ENCODE assay signal across 13 cellular contexts in the genomic region with DNA sequence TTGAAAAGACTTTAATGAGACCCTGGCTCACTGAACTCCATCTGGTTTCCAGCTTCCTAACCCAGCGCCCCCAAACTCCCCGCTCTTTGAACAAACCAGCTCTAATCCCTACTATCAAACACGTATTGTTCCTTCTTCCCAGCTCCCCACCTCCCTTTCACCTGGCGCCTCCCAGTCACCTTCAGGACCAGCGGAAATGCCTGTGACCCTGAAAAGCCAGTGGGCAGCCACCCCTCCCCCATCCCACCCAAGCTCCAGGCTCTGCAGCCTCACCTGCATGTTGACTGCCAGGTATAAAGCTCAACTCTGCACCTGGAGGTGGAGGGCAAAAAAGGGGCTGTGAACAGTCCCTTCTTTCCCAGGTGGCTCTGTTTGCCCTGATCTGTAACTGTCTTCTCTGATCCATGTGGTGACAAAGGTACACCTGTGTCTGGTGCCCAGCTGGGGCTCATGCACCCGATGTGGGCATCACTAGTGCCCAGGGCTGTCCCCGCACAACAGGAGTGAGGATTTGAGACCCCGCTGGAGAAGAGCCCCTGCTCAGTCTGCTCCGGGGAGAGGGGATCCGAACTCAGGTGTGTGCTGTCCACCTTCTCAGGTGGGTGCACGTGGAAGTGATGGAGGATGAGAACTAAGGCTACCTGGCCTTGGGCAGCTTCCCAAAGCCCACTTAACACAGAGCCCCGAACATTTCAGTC.
DNase-seq lines count a peak whose midpoint lies in the region; ATAC-seq, FAIRE-seq and TF ChIP-seq lines count a peak whose summit lies in the region.
"Had no signal": no experiment of that assay in that cellular context is flagged by ENCODE, and none has a peak within 500 bp of the region (broad histone marks: within the 10 kb centered on the region; RNA-seq: fewer than 3 reads in every experiment).

No MANE protein-coding gene starts in this region.

- H4K8ac ChIP-seq in mesenchymal stem cell (ENCODE audit: low read length) = no peak overlapping the region

- H3K23ac ChIP-seq in mesenchymal stem cell (ENCODE audit: low read length in 2 of 2) = no peak overlapping the region

- no peak overlapping the region for H4K91ac ChIP-seq in mesenchymal stem cell (ENCODE audit: low read length)

- H3K36me3 ChIP-seq in mesenchymal stem cell (ENCODE audit: control insufficient read depth in 1 of 2, insufficient read depth in 2 of 2, low read depth in 1 of 2, low read length in 2 of 2) = peaks cover 0 to 2% of the 10 kb centered on the region in 2 experiments
- no peaks in the 10 kb centered on the region for H3K36me3 ChIP-seq in mucosa of descending colon (ENCODE audit: low read depth)
- H3K36me3 ChIP-seq in aorta (ENCODE audit: control insufficient read depth in 1 of 2, insufficient read depth in 2 of 2, low read length in 1 of 2) = no peaks in the 10 kb centered on the region
- H3K36me3 ChIP-seq: esophagus muscularis mucosa, ovary had no signal

- no peak overlapping the region for H2BK15ac ChIP-seq in mesenchymal stem cell (ENCODE audit: low read depth, poor library complexity, severe bottlenecking)

- H3K4me2 ChIP-seq in A549 (peak overlapping the region; percentile 64; the same call in 2 of the 3 replicates), mesenchymal stem cell (ENCODE audit: low read length, poor library complexity, severe bottlenecking) (no peak overlapping the region)

- H3K9me3 Mint-ChIP-seq in HFFc6 = peaks cover 11% of the 10 kb centered on the region; the same call in 1 of the 2 replicates

- 67% methylated on average over 10 of the region's 12 CpGs for WGBS in A549 (ENCODE audit: missing lambda C conversion rate)
- 71% methylated on average over 12 of the region's 12 CpGs for WGBS in mesenchymal stem cell
- 78 to 82% methylated on average over 12 of the region's 12 CpGs for WGBS in aorta, 2 donors

- H2AK5ac ChIP-seq in mesenchymal stem cell (ENCODE audit: low read length, severe bottlenecking) = peak overlapping the region; percentile 84

- H3K4me1 ChIP-seq in A549 (peaks cover 4% of the 10 kb centered on the region; the same call in 1 of the 3 replicates), mesenchymal stem cell (ENCODE audit: control insufficient read depth, insufficient read depth, low read depth, low read length) (peaks cover 36% of the 10 kb centered on the region), mucosa of descending colon (ENCODE audit: low read depth) (no peaks in the 10 kb centered on the region), aorta (ENCODE audit: control insufficient read depth in 1 of 2, insufficient read depth in 2 of 2, low read length in 2 of 2) (no peaks in the 10 kb centered on the region)

- no peak overlapping the region for H2BK5ac ChIP-seq in mesenchymal stem cell (ENCODE audit: low read depth, low read length, poor library complexity, severe bottlenecking)

- H3K4me3 Mint-ChIP-seq in HFFc6 = peak overlapping the region; percentile 48; the same call in 1 of the 2 replicates

- no peak overlapping the region for H2BK120ac ChIP-seq in mesenchymal stem cell (ENCODE audit: low read depth, low read length)

- H3K27ac Mint-ChIP-seq in HFFc6 = no peak overlapping the region

- H3K9me3 ChIP-seq in A549 (no peaks in the 10 kb centered on the region), mesenchymal stem cell (ENCODE audit: control insufficient read depth, low read length) (no peaks in the 10 kb centered on the region), mucosa of descending colon (no peaks in the 10 kb centered on the region), aorta (ENCODE audit: control insufficient read depth, low read length) (no peaks in the 10 kb centered on the region)
- H3K9me3 ChIP-seq: esophagus muscularis mucosa, ovary had no signal

- POLR2A ChIA-PET in A549 (lab: Yijun Ruan, JAX) = interaction anchor here (0.6 kb wide), 1 partner anchor 428 kb away, joined by 4 read pairs; no protein-coding TSS in a partner anchor

- H3K27me3 ChIP-seq in mesenchymal stem cell (ENCODE audit: control insufficient read depth in 1 of 2, insufficient read depth in 1 of 2, low read length in 2 of 2) (peaks cover 0 to 50% of the 10 kb centered on the region in 2 experiments), aorta (ENCODE audit: control insufficient read depth in 1 of 2, insufficient read depth in 2 of 2, low read length in 1 of 2) (no peaks in the 10 kb centered on the region)
- H3K27me3 ChIP-seq: dorsolateral prefrontal cortex, ovary had no signal

- H3K27ac ChIP-seq in A549 = no peak overlapping the region
- H3K27ac ChIP-seq in coronary artery = no peak overlapping the region
- H3K27ac ChIP-seq in mesenchymal stem cell (ENCODE audit: low read length, poor library complexity, severe bottlenecking) = no peak overlapping the region
- no peak overlapping the region for H3K27ac ChIP-seq in aorta (ENCODE audit: low read depth in 1 of 2, low read length in 2 of 2)
- H3K27ac ChIP-seq: dorsolateral prefrontal cortex, esophagus muscularis mucosa, ovary had no signal

- TF ChIP-seq EP300 in A549 (IDR thresholded peaks at IDR 0.05) = no peak

- H3K4me3 ChIP-seq in A549 = no peak overlapping the region
- H3K4me3 ChIP-seq in coronary artery = no peak overlapping the region
- no peak overlapping the region for H3K4me3 ChIP-seq in mesenchymal stem cell (ENCODE audit: insufficient read depth in 1 of 2, low read depth in 1 of 2, low read length in 2 of 2)
- H3K4me3 ChIP-seq in mucosa of descending colon = no peak overlapping the region
- H3K4me3 ChIP-seq in aorta (ENCODE audit: low read length in 2 of 2) = no peak overlapping the region
- H3K4me3 ChIP-seq: esophagus muscularis mucosa, ovary had no signal

- TF ChIP-seq RAD21 in A549 (conservative IDR thresholded peaks at IDR 0.05 in 1 of 2, IDR thresholded peaks at IDR 0.05 in 1 of 2) = no peak

- peaks cover 5% of the 10 kb centered on the region for H3K27me3 Mint-ChIP-seq in HFFc6 (ENCODE audit: insufficient read depth)

- no peak overlapping the region for H2AFZ ChIP-seq in mesenchymal stem cell (ENCODE audit: low read depth, low read length)

- H2BK12ac ChIP-seq in mesenchymal stem cell (ENCODE audit: low read length in 2 of 2) = no peak overlapping the region

- H3K18ac ChIP-seq in mesenchymal stem cell (ENCODE audit: low read depth in 1 of 2, low read length in 2 of 2) = no peak overlapping the region

- H3K36me3 Mint-ChIP-seq in HFFc6 (ENCODE audit: low read depth) = no peaks in the 10 kb centered on the region

- no peak overlapping the region for H3K14ac ChIP-seq in mesenchymal stem cell (ENCODE audit: low read length in 2 of 2)

- no peak overlapping the region for H3K4ac ChIP-seq in mesenchymal stem cell (ENCODE audit: low read depth in 1 of 2, low read length in 2 of 2)

- TF ChIP-seq CTCF in A549 (IDR thresholded peaks at IDR 0.05) (no peak), HFFc6 (IDR thresholded peaks at IDR 0.05) (no peak), coronary artery (IDR thresholded peaks at IDR 0.05) (no peak), mucosa of descending colon (IDR thresholded peaks at IDR 0.05) (no peak)

- ATAC-seq in A549 (no peak), mucosa of descending colon (no peak), aorta (ENCODE audit: low FRiP score) (no peak)

- DNase-seq in A549 (ENCODE audit: low read depth in 1 of 2, low spot score in 1 of 2) (no peak), HFFc6 (no peak), coronary artery (ENCODE audit: low spot score) (peak; percentile 49), mesenchymal stem cell (no peak), mucosa of descending colon (no peak), aorta (no peak), EL (no peak), cerebellar cortex (ENCODE audit: low spot score) (no peak)
- DNase-seq: KG1, NCI-H1105 had no signal

- CTCF ChIA-PET in A549 (lab: Yijun Ruan, JAX) = interaction anchor here (0.6 to 4.3 kb wide), 42 partner anchors 8 to 428 kb away, joined by 3 to 33 read pairs (median 4); no protein-coding TSS in a partner anchor

- TF ChIP-seq POLR2A in A549 (IDR thresholded peaks at IDR 0.05; ENCODE audit: low read length) = no peak

- intact Hi-C loops in mucosa of descending colon (cut with DNase I, micrococcal nuclease) = loop anchor here in 1 of 2 donors (2.0 kb wide), 1 partner anchor 58 kb away; no protein-coding TSS in a partner anchor
- intact Hi-C loops in aorta (cut with DNase I) = loop anchor here in 1 of 2 donors (10.0 kb wide), 1 partner anchor 434 kb away; a partner anchor contains a TSS

- H3K9ac ChIP-seq in mesenchymal stem cell (ENCODE audit: low read length) = no peak overlapping the region

- peaks cover 41% of the 10 kb centered on the region for H3K4me1 Mint-ChIP-seq in HFFc6 (ENCODE audit: low read depth)

- H3K79me1 ChIP-seq in mesenchymal stem cell (replicated peaks; ENCODE audit: low read length, poor library complexity, severe bottlenecking) = no peaks in the 10 kb centered on the region

- FAIRE-seq in A549 (lab: Jason Lieb, UNC) = no peak

TF ChIP-seq in A549, 52 proteins besides CTCF, POLR2A, EP300 and RAD21 (continues in another document):
- no peak for TF ChIP-seq ESRRA (IDR thresholded peaks at IDR 0.05; ENCODE audit: borderline replicate concordance, low read length)
- TF ChIP-seq PHF8 (IDR thresholded peaks at IDR 0.05; ENCODE audit: borderline replicate concordance, low read depth) = no peak
- no peak for TF ChIP-seq JUN (IDR thresholded peaks at IDR 0.05)
- TF ChIP-seq KDM1A (IDR thresholded peaks at IDR 0.05; ENCODE audit: low read depth) = no peak
- no peak for TF ChIP-seq KDM5A (IDR thresholded peaks at IDR 0.05)
- TF ChIP-seq HEYL (CRISPR knock-in tag; IDR thresholded peaks at IDR 0.05) = no peak
- no peak for TF ChIP-seq FOSL2 (IDR thresholded peaks at IDR 0.05)
- TF ChIP-seq FOSL2 (CRISPR knock-in tag; IDR thresholded peaks at IDR 0.05) = no peak
- TF ChIP-seq ZNF302 (CRISPR knock-in tag; IDR thresholded peaks at IDR 0.05) = no peak
- no peak for TF ChIP-seq CEBPB (IDR thresholded peaks at IDR 0.05)
- TF ChIP-seq CHD4 (IDR thresholded peaks at IDR 0.05; ENCODE audit: borderline replicate concordance) = no peak
- TF ChIP-seq, protein P1, sequence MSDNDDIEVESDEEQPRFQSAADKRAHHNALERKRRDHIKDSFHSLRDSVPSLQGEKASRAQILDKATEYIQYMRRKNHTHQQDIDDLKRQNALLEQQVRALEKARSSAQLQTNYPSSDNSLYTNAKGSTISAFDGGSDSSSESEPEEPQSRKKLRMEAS (IDR thresholded peaks at IDR 0.05) = no peak
- no peak for TF ChIP-seq HOXB5 (CRISPR knock-in tag; IDR thresholded peaks at IDR 0.05)
- TF ChIP-seq ZC3H11A (IDR thresholded peaks at IDR 0.05) = no peak
- TF ChIP-seq FOXS1 (CRISPR knock-in tag; IDR thresholded peaks at IDR 0.05) = no peak
- TF ChIP-seq EHF (CRISPR knock-in tag; IDR thresholded peaks at IDR 0.05) = no peak
- no peak for TF ChIP-seq TFCP2L1 (CRISPR knock-in tag; IDR thresholded peaks at IDR 0.05)
- TF ChIP-seq ZSCAN20 (CRISPR knock-in tag; IDR thresholded peaks at IDR 0.05) = no peak
